30 cellular contexts compared by ENCODE assay signal in the genomic region with DNA sequence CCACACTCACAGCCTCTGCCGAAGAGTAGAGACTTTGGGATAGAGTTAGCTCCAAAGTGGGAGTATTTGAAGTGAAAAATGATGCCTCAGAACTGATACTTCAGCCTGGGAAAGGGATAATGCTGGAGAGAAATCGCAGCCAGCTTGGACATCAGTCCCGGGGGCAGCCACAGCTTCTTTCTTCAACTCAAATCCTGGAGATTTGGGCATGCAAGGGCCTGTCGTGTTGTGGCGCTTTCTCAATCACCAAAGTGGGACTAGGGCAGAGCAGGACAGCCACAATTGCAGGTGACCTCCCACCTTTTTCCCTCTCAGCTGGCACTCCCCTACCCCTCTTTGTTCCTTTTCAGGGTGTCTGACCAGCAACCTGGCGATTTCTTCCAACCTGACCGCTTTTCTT.
DNase-seq lines count a peak whose midpoint lies in the region; ATAC-seq, FAIRE-seq and TF ChIP-seq lines count a peak whose summit lies in the region.
"Had no signal": no experiment of that assay in that cellular context is flagged by ENCODE, and none has a peak within 500 bp of the region (broad histone marks: within the 10 kb centered on the region; RNA-seq: fewer than 3 reads in every experiment).

No MANE protein-coding gene starts in this region.

- H3K4me1 Mint-ChIP-seq in activated naive CD4-positive, alpha-beta T cell treated with anti-CD3 and anti-CD28 coated beads for 36 hours (ENCODE audit: low read depth): peaks cover 10% of the 10 kb centered on the region
- no peaks in the 10 kb centered on the region for H3K4me1 Mint-ChIP-seq in WTC11
- H3K4me1 Mint-ChIP-seq: activated naive CD4-positive, alpha-beta T cell treated with anti-CD3 and anti-CD28 coated beads, Interleukin-2, amount 50 U/mL, for 24 hours had no signal

- TF ChIP-seq POLR2A in H1 (IDR thresholded peaks at IDR 0.05; ENCODE audit: control extremely low read depth in 1 of 2, low read depth in 2 of 2, low read length in 2 of 2): no peak

- no peaks in the 10 kb centered on the region for H3K23me2 ChIP-seq in H1 (ENCODE audit: low read depth, low read length)

- H3K4me2 ChIP-seq in H1 (ENCODE audit: insufficient read depth in 1 of 2, low read depth in 2 of 2, low read length in 2 of 2): no peak overlapping the region
- H3K4me2 ChIP-seq: smooth muscle cell had no signal

- peaks cover 7% of the 10 kb centered on the region for H3K79me1 ChIP-seq in H1 (ENCODE audit: low read depth, low read length)

- no peak overlapping the region for H3K56ac ChIP-seq in H1 (replicated peaks; ENCODE audit: insufficient read length, low read depth, low read length)

- no peaks in the 10 kb centered on the region; a peak in 1 of 4 replicates for H3K79me2 ChIP-seq in H1 (ENCODE audit: control insufficient read depth in 1 of 2, insufficient read depth in 2 of 2, low read length in 2 of 2)

- no peak overlapping the region for H3K14ac ChIP-seq in H1 (ENCODE audit: insufficient read length)

- H2AK5ac ChIP-seq in H1 (ENCODE audit: low read depth, low read length): no peak overlapping the region

- no peak overlapping the region for H2BK12ac ChIP-seq in H1 (ENCODE audit: low read depth, low read length)

- no peaks in the 10 kb centered on the region for H3K27me3 Mint-ChIP-seq in activated naive CD4-positive, alpha-beta T cell treated with anti-CD3 and anti-CD28 coated beads for 36 hours (ENCODE audit: low read depth)
- H3K27me3 Mint-ChIP-seq in WTC11 (ENCODE audit: low read depth): no peaks in the 10 kb centered on the region
- H3K27me3 Mint-ChIP-seq: activated naive CD4-positive, alpha-beta T cell treated with anti-CD3 and anti-CD28 coated beads, Interleukin-2, amount 50 U/mL, for 24 hours; B cell; T-cell had no signal

- DNase-seq in activated naive CD4-positive, alpha-beta T cell treated with anti-CD3 and anti-CD28 coated beads for 36 hours: no peak
- DNase-seq in activated naive CD4-positive, alpha-beta T cell treated with anti-CD3 and anti-CD28 coated beads, Interleukin-2, amount 50 U/mL, for 16 hours: no peak
- no peak for DNase-seq in WTC11 (ENCODE audit: low spot score)
- DNase-seq in H1 (ENCODE audit: low read depth in 1 of 2, low spot score in 2 of 2): no peak
- DNase-seq in foreskin keratinocyte: no peak
- no peak for DNase-seq in NCI-H510A treated with DMSO at 0.1 percent for 48 hours (lab: John Stamatoyannopoulos, UW)
- DNase-seq: activated CD4-positive, CD25-positive, alpha-beta regulatory T cell treated with anti-CD3 and anti-CD28 coated beads, Interleukin-2, amount 50 U/mL, for 72 hours; activated CD8-positive, alpha-beta memory T cell treated with anti-CD3 and anti-CD28 coated beads for 24 hours; cerebellar nuclear complex; dorsolateral prefrontal cortex; GM23248; left ventricle myocardium inferior; NCI-H1105; NCI-H2029; NCI-H226; NCI-H748 treated with DMSO at 0.1 percent for 48 hours; occipital lobe; Peyer's patch; SJCRH30; stimulated activated CD4-positive, alpha-beta T cell treated with anti-CD3 and anti-CD28 coated beads, Interleukin-1b, Interleukin-23, amount 100 ng/mL, for 48 hours; stimulated activated CD8-positive, alpha-beta memory T cell treated with anti-CD3 and anti-CD28 coated beads, Interleukin-4, amount 100 ng/mL, for 48 hours; T-cell; trophoblast cell had no signal

- no peak overlapping the region for H3K4me3 ChIP-seq in H1 (ENCODE audit: extremely low read depth in 1 of 4, insufficient read depth in 2 of 4, low read depth in 3 of 4, low read length in 4 of 4)
- no peak overlapping the region for H3K4me3 ChIP-seq in skeletal muscle tissue (ENCODE audit: low read length in 3 of 3)
- H3K4me3 ChIP-seq: dorsolateral prefrontal cortex, GM23248, left ventricle myocardium inferior, Peyer's patch, SJCRH30, smooth muscle cell had no signal

- no peak for TF ChIP-seq CTCF in WTC11 (IDR thresholded peaks at IDR 0.05)
- TF ChIP-seq CTCF in H1 (IDR thresholded peaks at IDR 0.05; ENCODE audit: control extremely low read depth in 1 of 3, insufficient read depth in 1 of 3, low read depth in 1 of 3, low read length in 3 of 3): no peak
- TF ChIP-seq CTCF in foreskin keratinocyte (conservative IDR thresholded peaks at IDR 0.05): no peak

- ATAC-seq in WTC11 (no peak), foreskin keratinocyte (no peak), GM21528 (IDR thresholded peaks at IDR 0.05; ENCODE audit: low FRiP score, unreplicated experiment) (no peak)
- ATAC-seq: T-cell had no signal

- H3K4me1 ChIP-seq in H1 (replicated peaks in 1 of 4; ENCODE audit: control insufficient read depth in 3 of 4, insufficient read depth in 4 of 4, low read length in 3 of 4) (no peaks in the 10 kb centered on the region), skeletal muscle tissue (ENCODE audit: control insufficient read depth in 3 of 3, insufficient read depth in 3 of 3, low read length in 3 of 3) (peaks cover 27 to 39% (median 33%) of the 10 kb centered on the region in 3 donors), foreskin keratinocyte (peaks cover 20% of the 10 kb centered on the region)
- H3K4me1 ChIP-seq: Peyer's patch had no signal

- no peaks in the 10 kb centered on the region for H3K27me3 ChIP-seq in H1 (replicated peaks in 1 of 4; ENCODE audit: control insufficient read depth in 3 of 4, extremely low read depth in 1 of 4, insufficient read depth in 3 of 4, low read length in 3 of 4)
- H3K27me3 ChIP-seq in skeletal muscle tissue (ENCODE audit: control insufficient read depth in 3 of 3, insufficient read depth in 3 of 3, low read length in 3 of 3): no peaks in the 10 kb centered on the region
- no peaks in the 10 kb centered on the region for H3K27me3 ChIP-seq in foreskin keratinocyte
- H3K27me3 ChIP-seq: dorsolateral prefrontal cortex, Peyer's patch, SJCRH30 had no signal

- H4K5ac ChIP-seq in H1 (ENCODE audit: insufficient read length, low read depth, low read length): no peak overlapping the region

- H3K9me3 Mint-ChIP-seq in activated naive CD4-positive, alpha-beta T cell treated with anti-CD3 and anti-CD28 coated beads for 36 hours: no peaks in the 10 kb centered on the region
- H3K9me3 Mint-ChIP-seq in WTC11: no peaks in the 10 kb centered on the region
- H3K9me3 Mint-ChIP-seq: activated naive CD4-positive, alpha-beta T cell treated with anti-CD3 and anti-CD28 coated beads, Interleukin-2, amount 50 U/mL, for 24 hours; T-cell had no signal

- no peak for TF ChIP-seq RAD21 in H1 (IDR thresholded peaks at IDR 0.05 in 1 of 2, conservative IDR thresholded peaks at IDR 0.05 in 1 of 2; ENCODE audit: low read depth in 2 of 2, low read length in 2 of 2)

- H2BK20ac ChIP-seq in H1 (ENCODE audit: low read length): no peak overlapping the region

- no peak for FAIRE-seq in H1 (lab: Jason Lieb, UNC)
- FAIRE-seq: islet of Langerhans, TTC549 had no signal

- H4K20me1 ChIP-seq in H1 (replicated peaks in 1 of 2; ENCODE audit: control insufficient read depth in 1 of 2, insufficient read depth in 2 of 2, low read length in 2 of 2): peaks cover 2 to 6% of the 10 kb centered on the region in 2 experiments

- H2BK5ac ChIP-seq in H1 (ENCODE audit: low read depth, low read length): peak overlapping the region; percentile 27; the same call in 1 of the 2 replicates

- no peak overlapping the region for H4K8ac ChIP-seq in H1 (ENCODE audit: extremely low read depth, insufficient read depth, low read length)

- no peak overlapping the region for H3K18ac ChIP-seq in H1 (ENCODE audit: extremely low read depth, low read length)

- 91% methylated on average over 7 of the region's 7 CpGs; no CpG with 5 or more reads in 1 of the 2 experiments for WGBS in H1 (ENCODE audit: extremely low coverage in 1 of 2, insufficient coverage in 1 of 2, insufficient read length in 1 of 2, insufficient replicate concordance in 2 of 2, low coverage in 1 of 2, low lambda C conversion rate in 2 of 2, missing lambda C conversion rate in 1 of 2), 2 experiments

- H3K36me3 Mint-ChIP-seq in activated naive CD4-positive, alpha-beta T cell treated with anti-CD3 and anti-CD28 coated beads for 36 hours (ENCODE audit: low read depth): peaks cover 13% of the 10 kb centered on the region
- peaks cover 13% of the 10 kb centered on the region; the same call in 1 of the 2 replicates for H3K36me3 Mint-ChIP-seq in WTC11

- H3K36me3 ChIP-seq in H1 (ENCODE audit: control insufficient read depth in 2 of 4, insufficient read depth in 4 of 4, low read length in 3 of 4): peaks cover 0 to 27% (median 5%) of the 10 kb centered on the region in 4 experiments; a peak in 7 of 8 replicates
- H3K36me3 ChIP-seq in skeletal muscle tissue (ENCODE audit: control insufficient read depth in 3 of 3, insufficient read depth in 3 of 3, low read length in 3 of 3): peaks cover 18 to 32% (median 29%) of the 10 kb centered on the region in 3 donors

- TF ChIP-seq EP300 in H1 (IDR thresholded peaks at IDR 0.05; ENCODE audit: borderline replicate concordance in 1 of 2, low read depth in 2 of 2, low read length in 2 of 2): no peak

- H2AFZ ChIP-seq in H1 (ENCODE audit: low read length): no peak overlapping the region
- H2AFZ ChIP-seq: GM23248 had no signal

- intact Hi-C loops in activated naive CD4-positive, alpha-beta T cell treated with anti-CD3 and anti-CD28 coated beads for 36 hours (cut with micrococcal nuclease): no loop called here

- H3K9ac ChIP-seq in H1 (replicated peaks in 1 of 4; ENCODE audit: extremely low read depth in 1 of 4, low read depth in 3 of 4, low read length in 3 of 4) (no peak overlapping the region), skeletal muscle tissue (ENCODE audit: low read depth in 1 of 3, low read length in 3 of 3) (peak overlapping the region in 1 of 3 donors; percentile 26)
- H3K9ac ChIP-seq: GM23248 had no signal

- no peak overlapping the region for H2BK15ac ChIP-seq in H1 (ENCODE audit: low read length)

- no peak overlapping the region for H3K27ac ChIP-seq in H1 (ENCODE audit: low read depth, low read length)
- H3K27ac ChIP-seq in skeletal muscle tissue (ENCODE audit: low read depth, low read length): peak overlapping the region; percentile 36
- H3K27ac ChIP-seq in foreskin keratinocyte: no peak overlapping the region
- H3K27ac ChIP-seq: GM23248, left ventricle myocardium inferior, Peyer's patch, SJCRH30 had no signal

- H2BK120ac ChIP-seq in H1 (replicated peaks; ENCODE audit: low read depth, low read length): no peak overlapping the region

- peak overlapping the region; percentile 16 for H3K27ac Mint-ChIP-seq in activated naive CD4-positive, alpha-beta T cell treated with anti-CD3 and anti-CD28 coated beads for 36 hours
- H3K27ac Mint-ChIP-seq in WTC11: peak overlapping the region; percentile 25; the same call in 1 of the 2 replicates
- H3K27ac Mint-ChIP-seq: activated naive CD4-positive, alpha-beta T cell treated with anti-CD3 and anti-CD28 coated beads, Interleukin-2, amount 50 U/mL, for 24 hours; B cell had no signal

- no peak overlapping the region for H3K23ac ChIP-seq in H1 (ENCODE audit: insufficient read length)

- no peak overlapping the region for H4K91ac ChIP-seq in H1 (replicated peaks; ENCODE audit: insufficient read length, low read length)

- H3K4ac ChIP-seq in H1 (replicated peaks; ENCODE audit: insufficient read length, low read depth, low read length): no peak overlapping the region

- POLR2A ChIA-PET in WTC11 (lab: Charles Lee): interaction anchor here (0.6 to 0.9 kb wide), 2 partner anchors 122 to 125 kb away, joined by 4 read pairs; no protein-coding TSS in a partner anchor
- POLR2A ChIA-PET in H1 (lab: Charles Lee; ENCODE audit: partially characterized antibody): interaction anchor here (2.0 kb wide), 1 partner anchor 70 kb away, joined by 5 read pairs; a partner anchor contains a TSS

- CTCF ChIA-PET in activated naive CD4-positive, alpha-beta T cell treated with anti-CD3 and anti-CD28 coated beads for 36 hours (lab: Charles Lee): interaction anchor here (0.6 kb wide), 1 partner anchor 203 kb away, joined by 3 read pairs; no protein-coding TSS in a partner anchor
- CTCF ChIA-PET in WTC11 (lab: Charles Lee) (interaction anchor here (1.0 to 1.1 kb wide), 2 partner anchors 130 to 174 kb away, joined by 3 to 4 read pairs; no protein-coding TSS in a partner anchor), H1 (lab: Charles Lee; ENCODE audit: partially characterized antibody) (interaction anchor here (0.8 to 2.2 kb wide), 4 partner anchors 10 to 168 kb away, joined by 3 to 6 read pairs (median 4); no protein-coding TSS in a partner anchor)

- no peaks in the 10 kb centered on the region for H3K9me3 ChIP-seq in H1 (ENCODE audit: insufficient read depth in 2 of 2, low read depth in 1 of 2, low read length in 1 of 2)
- no peaks in the 10 kb centered on the region for H3K9me3 ChIP-seq in skeletal muscle tissue (ENCODE audit: control insufficient read depth in 3 of 3, low read length in 3 of 3)
- H3K9me3 ChIP-seq: left ventricle myocardium inferior, Peyer's patch, SJCRH30 had no signal

- no peak overlapping the region for H3K4me3 Mint-ChIP-seq in activated naive CD4-positive, alpha-beta T cell treated with anti-CD3 and anti-CD28 coated beads for 36 hours
- no peak overlapping the region for H3K4me3 Mint-ChIP-seq in WTC11
- H3K4me3 Mint-ChIP-seq: activated naive CD4-positive, alpha-beta T cell treated with anti-CD3 and anti-CD28 coated beads, Interleukin-2, amount 50 U/mL, for 24 hours; B cell; T-cell had no signal
